ENCODE assay signal across 9 cellular contexts in the genomic region with DNA sequence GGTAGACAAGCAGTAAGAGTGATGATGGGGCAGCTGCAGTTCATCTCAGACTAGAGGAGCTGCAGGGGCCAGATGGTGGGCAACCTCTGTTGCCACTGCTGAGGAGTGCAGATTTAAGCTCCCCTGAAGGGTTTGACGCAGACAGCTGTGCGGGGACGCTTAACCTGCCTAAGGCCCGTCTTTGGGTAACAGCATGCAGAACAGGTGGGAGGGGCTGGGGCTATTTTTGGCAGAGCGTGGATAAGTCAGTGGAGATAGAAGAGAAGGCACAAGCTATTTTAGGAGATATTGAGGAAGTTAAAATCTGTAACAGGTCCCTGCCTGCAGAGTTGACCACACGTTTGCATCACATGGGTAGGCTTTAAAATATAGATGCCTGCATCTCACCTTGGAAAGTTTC. TPM values are rescaled to one million over a fixed set of nuclear protein-coding genes. Genes with fewer than 3 reads are reported as not detected.
DNase-seq lines count a peak whose midpoint lies in the region; FAIRE-seq and TF ChIP-seq lines count a peak whose summit lies in the region.
"Had no signal": no experiment of that assay in that cellular context is flagged by ENCODE, and none has a peak within 500 bp of the region (broad histone marks: within the 10 kb centered on the region; RNA-seq: fewer than 3 reads in every experiment).

No MANE protein-coding gene starts in this region.

- TF ChIP-seq CTCF in GM06990 (IDR thresholded peaks at IDR 0.05; ENCODE audit: insufficient read depth, low read length, poor library complexity, severe bottlenecking) (no peak), HFFc6 (IDR thresholded peaks at IDR 0.05) (no peak), WERI-Rb-1 (IDR thresholded peaks at IDR 0.05; ENCODE audit: low read depth, low read length) (no peak), foreskin fibroblast (IDR thresholded peaks at IDR 0.05; ENCODE audit: low read depth, low read length) (no peak)

- H3K27me3 ChIP-seq in GM06990 (replicated peaks; ENCODE audit: control insufficient read depth, insufficient read depth, low read length), result no peaks in the 10 kb centered on the region
- no peaks in the 10 kb centered on the region for H3K27me3 ChIP-seq in WERI-Rb-1 (ENCODE audit: insufficient read depth, low read depth, severe bottlenecking)

- H3K4me3 ChIP-seq in GM06990 (replicated peaks; ENCODE audit: low read depth, low read length) (no peak overlapping the region; the same call in 1 of the 2 replicates), WERI-Rb-1 (ENCODE audit: low read depth, low read length) (no peak overlapping the region), foreskin fibroblast (ENCODE audit: low read depth in 1 of 2, low read length in 2 of 2) (no peak overlapping the region)

- H3K27ac Mint-ChIP-seq in HFFc6, result peak overlapping the region; percentile 1; the same call in 1 of the 2 replicates

- no peak overlapping the region for H3K4me3 Mint-ChIP-seq in HFFc6

- H3K9me3 Mint-ChIP-seq in HFFc6, result no peaks in the 10 kb centered on the region

- H3K27ac ChIP-seq in WERI-Rb-1, result no peak overlapping the region

- H3K27me3 Mint-ChIP-seq in HFFc6 (ENCODE audit: insufficient read depth), result 0 out of 2 replicates have a peak, but pooled peaks cover under 1% of the 10 kb centered on the region

- no peak for FAIRE-seq in RCC 7860 (lab: Jason Lieb, UNC)

- peak; percentile 60 for DNase-seq in GM06990 (ENCODE audit: extremely low read depth, insufficient read length)
- DNase-seq in HFFc6, result no peak
- DNase-seq in WERI-Rb-1, result peak; percentile 41
- peak; percentile 80 for DNase-seq in myocyte (ENCODE audit: low read depth)
- DNase-seq in RCC 7860 (ENCODE audit: low spot score), result no peak
- DNase-seq in DMS153 treated with DMSO at 0.1 percent for 48 hours (lab: John Stamatoyannopoulos, UW; ENCODE audit: unreplicated experiment), result no peak
- no peak for DNase-seq in foreskin fibroblast
- DNase-seq in mesenteric fat pad (ENCODE audit: low spot score), result no peak
- DNase-seq: activated CD4-positive, alpha-beta T cell treated with anti-CD3 and anti-CD28 coated beads for 1 hour had no signal

- H3K36me3 Mint-ChIP-seq in HFFc6 (ENCODE audit: low read depth), result peaks cover 69% of the 10 kb centered on the region

- no peaks in the 10 kb centered on the region for H3K9me3 ChIP-seq in WERI-Rb-1 (ENCODE audit: severe bottlenecking)

- no peaks in the 10 kb centered on the region; the same call in 1 of the 2 replicates for H3K36me3 ChIP-seq in GM06990 (ENCODE audit: control insufficient read depth, insufficient read depth, low read length)
- no peaks in the 10 kb centered on the region for H3K36me3 ChIP-seq in WERI-Rb-1

- peaks cover 92% of the 10 kb centered on the region for H3K4me1 Mint-ChIP-seq in HFFc6 (ENCODE audit: low read depth)

RNA-seq across cellular contexts. Expression of gene CD99, which starts 10.5 kb away (rescaled TPM):
- total RNA-seq in HFFc6 (2021; fragmentation: NEBNext Ultra II Directional; extraction: Animal tissue kit (Norgen Biotek cat#: 25700)), result 100 to 1,000 TPM; 526 to 610 (median 584) TPM
- 487 and 559 TPM in 2 replicates for total RNA-seq in myocyte
- polyA plus RNA-seq in myocyte (2012), result 736 TPM
- total RNA-seq in mesenteric fat pad, result 398 TPM

RNA-seq across cellular contexts. Expression of gene XG, which starts 50.2 kb away (rescaled TPM):
- total RNA-seq in HFFc6 (2021; fragmentation: NEBNext Ultra II Directional; extraction: Animal tissue kit (Norgen Biotek cat#: 25700)), result under 1 TPM in 5 of 6 experiments, not detected in 1; 0.07 to 0.48 (median 0.31) TPM
- total RNA-seq in myocyte (0.27 and 1.5 TPM in 2 replicates), mesenteric fat pad (3.4 TPM)
- 1.1 TPM for polyA plus RNA-seq in myocyte (2012)

Comparison
In these comparisons a context has a peak if more than half of its experiments do, and no peak if none do; other contexts are left out.
1. DNase-seq: peak in GM06990 (single experiment), WERI-Rb-1 (single experiment) and myocyte (single experiment); none in HFFc6 (single experiment), RCC 7860 (single experiment), DMS153 treated with DMSO at 0.1 percent for 48 hours (single experiment), foreskin fibroblast (0 of 2) and mesenteric fat pad (single experiment).